ENCODE assay signal across 1 cellular context in the genomic region with DNA sequence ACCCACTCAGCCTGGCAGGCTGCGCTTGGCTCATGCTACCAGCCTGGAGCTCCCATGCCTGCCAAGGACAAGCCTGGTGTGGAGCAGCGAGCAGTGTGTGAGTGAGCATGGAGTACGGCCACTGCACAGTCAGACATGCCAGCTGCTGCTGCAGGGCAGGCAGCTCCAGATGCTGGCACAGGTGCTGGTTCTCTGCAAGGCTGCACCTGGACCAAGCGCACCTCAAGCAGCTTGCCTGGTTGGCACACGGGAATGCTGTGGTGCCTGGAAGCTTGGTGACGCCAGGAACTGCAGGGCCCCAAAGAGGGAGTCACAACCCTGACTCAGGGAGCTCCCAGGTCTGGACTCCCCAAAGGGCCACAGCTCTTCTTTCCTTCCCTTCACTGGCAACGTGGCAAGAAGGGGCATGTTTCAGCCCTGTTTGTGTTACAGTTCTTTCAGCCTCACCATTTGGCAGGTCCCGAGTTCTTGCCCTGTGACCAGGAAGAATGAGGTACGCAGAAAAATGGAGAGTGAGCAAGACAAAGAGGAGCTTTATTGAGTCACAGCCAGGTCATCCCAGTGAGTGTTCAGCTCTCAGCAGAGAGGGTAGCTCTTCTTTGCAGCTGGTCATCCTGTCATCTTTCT.
TF ChIP-seq lines count a peak whose summit lies in the region.

No MANE protein-coding gene starts in this region.

TF ChIP-seq in H1, 55 proteins besides CTCF, POLR2A, EP300 and RAD21:
- TF ChIP-seq FOSL1 (IDR thresholded peaks at IDR 0.05; ENCODE audit: insufficient read depth, low read depth, low read length): no peak
- no peak for TF ChIP-seq SP1 (IDR thresholded peaks at IDR 0.05; ENCODE audit: low read depth, low read length)
- no peak for TF ChIP-seq SAP30 (IDR thresholded peaks at IDR 0.05; ENCODE audit: insufficient read depth, insufficient replicate concordance, low read length)
- TF ChIP-seq SIX5 (IDR thresholded peaks at IDR 0.05; ENCODE audit: low read depth, low read length): no peak
